ENCODE assay signal across 25 cellular contexts in the genomic region with DNA sequence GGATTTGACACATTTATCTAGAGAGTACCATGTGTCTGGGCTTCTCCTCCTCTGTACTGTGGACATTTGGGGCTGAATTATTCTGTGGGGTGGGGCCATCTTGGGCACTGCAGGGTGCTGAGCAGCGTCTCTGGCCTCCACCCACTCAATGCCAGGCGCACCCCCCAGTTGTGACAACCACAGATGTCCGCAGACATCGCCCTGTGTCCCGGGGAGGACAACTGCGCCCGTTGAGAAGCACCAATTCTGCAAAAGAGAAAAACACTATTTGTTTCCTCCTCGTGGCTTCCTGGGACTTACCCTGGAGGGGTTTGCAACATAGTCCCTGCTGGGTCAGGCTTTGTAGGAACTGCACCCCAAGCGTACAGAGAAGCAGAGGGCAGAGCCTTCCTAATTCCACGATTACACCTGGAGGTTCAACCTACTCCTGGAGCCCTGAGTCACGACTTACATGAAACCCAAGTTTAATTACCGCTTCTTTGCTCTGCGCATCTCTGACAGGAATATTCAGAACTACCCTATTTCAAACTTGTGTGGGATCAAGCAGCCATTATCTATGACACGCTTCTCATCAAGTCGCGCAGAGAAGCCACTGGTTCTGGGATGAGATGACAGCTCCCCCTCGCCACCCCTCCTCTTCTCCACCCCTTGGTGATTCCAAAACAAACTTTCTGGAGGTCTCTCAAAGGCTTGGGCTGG.
"Had no signal": no experiment of that assay in that cellular context is flagged by ENCODE, and none has a peak within 500 bp of the region (broad histone marks: within the 10 kb centered on the region; RNA-seq: fewer than 3 reads in every experiment).

No MANE protein-coding gene starts in this region.

- H3K27ac Mint-ChIP-seq: activated naive CD8-positive, alpha-beta T cell; activated T-helper 2 cell treated with anti-CD3 and anti-CD28 coated beads, Interferon-gamma antibody, Interleukin-2, Interleukin-4, amounts not matched to agents 10 μg/mL and 5 μg/mL and 100 μg/mL, durations not matched to agents 14 hours and 24 hours and 36 hours; endodermal cell; stimulated activated naive CD8-positive, alpha-beta T cell treated with anti-CD3 and anti-CD28 coated beads, Interleukin-15, Interleukin-2, amounts not matched to agents 100 ng/mL and 50 ng/mL, for 24 hours; T-helper 17 cell had no signal

- H3K27me3 ChIP-seq: adrenal gland, colonic mucosa, esophagus squamous epithelium, gastrocnemius medialis, heart left ventricle, right atrium auricular region, tibial nerve had no signal

- H3K4me1 ChIP-seq: adrenal gland, colonic mucosa had no signal

- H3K4me3 ChIP-seq: adrenal gland, colonic mucosa, esophagus squamous epithelium, gastrocnemius medialis, heart left ventricle, mucosa of descending colon, right atrium auricular region, tibial nerve had no signal

- H3K36me3 Mint-ChIP-seq: activated naive CD8-positive, alpha-beta T cell had no signal

- ATAC-seq: activated T-cell treated with anti-CD3 and anti-CD28 coated beads, Interleukin-2, amount 50 U/mL, for 4 hours; gastrocnemius medialis; heart left ventricle; left cardiac atrium; mucosa of descending colon; T-helper 17 cell had no signal

- H3K9me3 ChIP-seq: adrenal gland, colonic mucosa, esophagus squamous epithelium, gastrocnemius medialis, heart left ventricle, mucosa of descending colon, right atrium auricular region, tibial nerve had no signal

- H3K27ac ChIP-seq: adrenal gland, colonic mucosa, esophagus squamous epithelium, gastrocnemius medialis, heart left ventricle, right atrium auricular region, tibial nerve had no signal

- H3K9me3 Mint-ChIP-seq: activated T-cell treated with anti-CD3 and anti-CD28 coated beads, Interleukin-2, amount 50 U/mL, for 4 hours; activated T-helper 2 cell treated with anti-CD3 and anti-CD28 coated beads, Interferon-gamma antibody, Interleukin-2, Interleukin-4, amounts not matched to agents 10 μg/mL and 5 μg/mL and 100 μg/mL, durations not matched to agents 14 hours and 24 hours and 36 hours; central memory CD8-positive, alpha-beta T cell; endodermal cell; neural crest cell; stimulated activated naive CD8-positive, alpha-beta T cell treated with anti-CD3 and anti-CD28 coated beads, Interleukin-15, Interleukin-2, amounts not matched to agents 100 ng/mL and 50 ng/mL, for 24 hours had no signal

- H3K27me3 Mint-ChIP-seq: activated naive CD8-positive, alpha-beta T cell; central memory CD8-positive, alpha-beta T cell; stimulated activated naive CD8-positive, alpha-beta T cell treated with anti-CD3 and anti-CD28 coated beads, Interleukin-15, Interleukin-2, amounts not matched to agents 100 ng/mL and 50 ng/mL, for 24 hours; T-helper 17 cell had no signal

- H3K4me1 Mint-ChIP-seq: central memory CD8-positive, alpha-beta T cell; endodermal cell; neural crest cell; T-helper 17 cell had no signal

- DNase-seq: activated CD4-positive, alpha-beta T cell treated with anti-CD3 and anti-CD28 coated beads for 4 hours; activated CD4-positive, alpha-beta T cell treated with anti-CD3 and anti-CD28 coated beads, Interleukin-2, amount 50 U/mL, for 48 hours; activated CD4-positive, CD25-positive, alpha-beta regulatory T cell; activated CD8-positive, alpha-beta memory T cell treated with anti-CD3 and anti-CD28 coated beads, Interleukin-2, amount 50 U/mL, for 48 hours; activated naive CD4-positive, alpha-beta T cell; activated T-cell treated with anti-CD3 and anti-CD28 coated beads, Interleukin-2, amount 50 U/mL, for 4 hours; adrenal gland; colonic mucosa; endodermal cell; esophagus squamous epithelium; gastrocnemius medialis; heart left ventricle; left cardiac atrium; mesenchymal stem cell; mucosa of descending colon; occipital lobe; stimulated activated CD4-positive, alpha-beta T cell treated with anti-CD3 and anti-CD28 coated beads, Interleukin-4, amount 100 ng/mL, for 4 hours; T-helper 17 cell had no signal

- H3K4me3 Mint-ChIP-seq: activated naive CD8-positive, alpha-beta T cell; activated T-cell treated with anti-CD3 and anti-CD28 coated beads, Interleukin-2, amount 50 U/mL, for 4 hours; central memory CD8-positive, alpha-beta T cell; endodermal cell; neural crest cell; stimulated activated naive CD8-positive, alpha-beta T cell treated with anti-CD3 and anti-CD28 coated beads, Interleukin-15, Interleukin-2, amounts not matched to agents 100 ng/mL and 50 ng/mL, for 24 hours; T-helper 17 cell had no signal

- H3K36me3 ChIP-seq: colonic mucosa had no signal
